Comparison of ENCODE assay signal across 24 cellular contexts in genomic region chr9:32404856-32405255, GRCh38.
"Had no signal": no experiment of that assay in that cellular context is flagged by ENCODE, and none has a peak within 500 bp of the region (broad histone marks: within the 10 kb centered on the region; RNA-seq: fewer than 3 reads in every experiment).

No MANE protein-coding gene starts in this region.

- H3K4me1 ChIP-seq: gastrocnemius medialis had no signal

- H3K27me3 ChIP-seq: brain microvascular endothelial cell, esophagus muscularis mucosa, gastrocnemius medialis, tibial artery had no signal

- FAIRE-seq: urothelium cell line had no signal

- H3K9me3 ChIP-seq: esophagus muscularis mucosa, gastrocnemius medialis had no signal

- H3K27ac ChIP-seq: brain microvascular endothelial cell, esophagus muscularis mucosa, gastrocnemius medialis, tibial artery, WERI-Rb-1 had no signal

- H3K4me3 ChIP-seq: esophagus muscularis mucosa, tibial artery had no signal

- ATAC-seq: activated CD8-positive, alpha-beta memory T cell treated with anti-CD3 and anti-CD28 coated beads, Interleukin-2, amount 10 ng/mL, durations not matched to agents 7 days and 5 days; activated CD8-positive, alpha-beta T cell treated with anti-CD3 and anti-CD28 coated beads for 36 hours; gastrocnemius medialis; left ventricle myocardium superior; naive thymus-derived CD4-positive, alpha-beta T cell; stimulated activated naive CD8-positive, alpha-beta T cell treated with anti-CD3 and anti-CD28 coated beads, Interleukin-15, Interleukin-2, amounts not matched to agents 100 U/mL and 50 U/mL, for 24 hours; T-cell had no signal

- DNase-seq: activated CD4-positive, alpha-beta T cell treated with anti-CD3 and anti-CD28 coated beads, Interleukin-2, amount 10 ng/mL, durations not matched to agents 7 days and 5 days; activated CD4-positive, CD25-positive, alpha-beta regulatory T cell treated with anti-CD3 and anti-CD28 coated beads, Interleukin-2, amount 50 U/mL, for 72 hours; activated CD8-positive, alpha-beta memory T cell treated with anti-CD3 and anti-CD28 coated beads, Interleukin-2, amount 10 ng/mL, durations not matched to agents 7 days and 5 days; activated CD8-positive, alpha-beta T cell treated with anti-CD3 and anti-CD28 coated beads for 36 hours; activated gamma-delta T cell; activated T-cell treated with anti-CD3 and anti-CD28 coated beads for 4 hours; aorta; brain microvascular endothelial cell; caudate nucleus; effector memory CD4-positive, alpha-beta T cell; gastrocnemius medialis; hippocampal formation; kidney glomerular epithelial cell; left ventricle myocardium superior; naive thymus-derived CD4-positive, alpha-beta T cell; posterior cingulate gyrus; retina; stimulated activated CD4-positive, alpha-beta T cell treated with anti-CD3 and anti-CD28 coated beads, Interleukin-4, amount 100 ng/mL, for 24 hours; stimulated activated naive CD8-positive, alpha-beta T cell treated with anti-CD3 and anti-CD28 coated beads, Interleukin-15, Interleukin-2, amounts not matched to agents 100 U/mL and 50 U/mL, for 24 hours; T-cell; tibial artery; WERI-Rb-1 had no signal
